15 cellular contexts compared by ENCODE assay signal in genomic region chr12:109467978-109468676, GRCh38. TPM values are rescaled to one million over a fixed set of nuclear protein-coding genes. Genes with fewer than 3 reads are reported as not detected.
DNase-seq lines count a peak whose midpoint lies in the region; FAIRE-seq and TF ChIP-seq lines count a peak whose summit lies in the region.
"Had no signal": no experiment of that assay in that cellular context is flagged by ENCODE, and none has a peak within 500 bp of the region (broad histone marks: within the 10 kb centered on the region; RNA-seq: fewer than 3 reads in every experiment).

No MANE protein-coding gene starts in this region.

- H3K36me3 Mint-ChIP-seq in progenitor cell of endocrine pancreas (ENCODE audit: insufficient read depth), result peaks cover 5% of the 10 kb centered on the region

- in situ Hi-C loops in GM13976 (cut with MboI; ENCODE audit: low sequenced_read_pairs, unreplicated experiment), result no loop called here

- 67 to 74% methylated on average over 5 to 6 of the region's 8 CpGs for WGBS in esophagus squamous epithelium, 2 donors
- WGBS in small intestine, 3 donors, result 63 to 85% (median 74%) methylated on average over 7 of the region's 8 CpGs

- H3K9me3 ChIP-seq in esophagus squamous epithelium (no peaks in the 10 kb centered on the region), small intestine (ENCODE audit: control insufficient read depth, low read depth) (no peaks in the 10 kb centered on the region)

- DNase-seq in AG08395 (ENCODE audit: low spot score), result peak; percentile 46
- peak; percentile 30 for DNase-seq in NB4 (ENCODE audit: low read depth)
- no peak for DNase-seq in esophagus squamous epithelium (lab: John Stamatoyannopoulos, UW)
- DNase-seq in posterior vena cava (ENCODE audit: low spot score), result peak; percentile 60
- DNase-seq in small intestine, result no peak
- DNase-seq in GM13976 (ENCODE audit: low spot score), result no peak
- no peak for DNase-seq in progenitor cell of endocrine pancreas (ENCODE audit: low spot score, unreplicated experiment)
- no peak for DNase-seq in epidermal melanocyte (ENCODE audit: insufficient read length, low spot score)
- DNase-seq: activated CD4-positive, alpha-beta T cell treated with anti-CD3 and anti-CD28 coated beads for 4 hours; KG1; naive thymus-derived CD8-positive, alpha-beta T cell; NCI-H2081 treated with DMSO at 0.1 percent for 48 hours had no signal

- H3K4me1 Mint-ChIP-seq in progenitor cell of endocrine pancreas (ENCODE audit: low read depth), result peaks cover 1% of the 10 kb centered on the region

- H3K27ac ChIP-seq in esophagus squamous epithelium, result peak overlapping the region; percentile 12 to 98 (median 46)
- H3K27ac ChIP-seq in small intestine (ENCODE audit: low read depth in 1 of 2, low read length in 1 of 2), result peak overlapping the region in 1 of 2 donors; percentile 59

- H3K36me3 ChIP-seq in esophagus squamous epithelium, result peaks cover 12 to 74% (median 13%) of the 10 kb centered on the region in 3 donors
- H3K36me3 ChIP-seq in small intestine (ENCODE audit: control insufficient read depth in 2 of 2, insufficient read depth in 2 of 2, low read length in 2 of 2), result peaks cover 4 to 5% of the 10 kb centered on the region in 2 donors

- H3K4me1 ChIP-seq in esophagus squamous epithelium (peaks cover 17 to 94% (median 65%) of the 10 kb centered on the region in 3 donors), small intestine (ENCODE audit: control insufficient read depth in 2 of 2, insufficient read depth in 1 of 2, low read depth in 1 of 2, low read length in 1 of 2) (peaks cover 0 to 4% of the 10 kb centered on the region in 2 donors)

- H3K4me3 ChIP-seq in NB4 (ENCODE audit: low read depth, low read length), result no peak overlapping the region
- no peak overlapping the region for H3K4me3 ChIP-seq in esophagus squamous epithelium
- no peak overlapping the region for H3K4me3 ChIP-seq in small intestine (ENCODE audit: low read depth in 1 of 2, low read length in 2 of 2)

- no peak overlapping the region for H3K4me3 Mint-ChIP-seq in progenitor cell of endocrine pancreas (ENCODE audit: low read depth)
- H3K4me3 Mint-ChIP-seq: B cell; naive thymus-derived CD8-positive, alpha-beta T cell had no signal

- TF ChIP-seq CTCF in NB4 (IDR thresholded peaks at IDR 0.05; ENCODE audit: low read depth, low read length), result no peak
- no peak for TF ChIP-seq CTCF in esophagus squamous epithelium (IDR thresholded peaks at IDR 0.05)
- no peak for TF ChIP-seq CTCF in GM13976 (IDR thresholded peaks at IDR 0.05; ENCODE audit: borderline replicate concordance, control extremely low read depth, extremely low read depth, insufficient read depth, missing control alignments)
- TF ChIP-seq CTCF in progenitor cell of endocrine pancreas (IDR thresholded peaks at IDR 0.05; ENCODE audit: unreplicated experiment), result no peak

- intact Hi-C loops in esophagus squamous epithelium (cut with DNase I), result no loop called here
- intact Hi-C loops in posterior vena cava (cut with DNase I), result loop anchor here in 1 of 2 donors (5.0 kb wide), 1 partner anchor 36 kb away; no protein-coding TSS in a partner anchor

- H3K27me3 Mint-ChIP-seq in progenitor cell of endocrine pancreas, result no peaks in the 10 kb centered on the region
- H3K27me3 Mint-ChIP-seq: B cell; naive thymus-derived CD8-positive, alpha-beta T cell had no signal

- no peaks in the 10 kb centered on the region for H3K9me3 Mint-ChIP-seq in progenitor cell of endocrine pancreas (ENCODE audit: low read depth)
- H3K9me3 Mint-ChIP-seq: activated T-helper 2 cell treated with anti-CD3 and anti-CD28 coated beads, Interferon-gamma antibody, Interleukin-2, Interleukin-4, amounts not matched to agents 10 μg/mL and 5 μg/mL and 100 μg/mL, durations not matched to agents 14 hours and 24 hours and 36 hours; naive thymus-derived CD8-positive, alpha-beta T cell had no signal

- H3K27me3 ChIP-seq in esophagus squamous epithelium (no peaks in the 10 kb centered on the region), small intestine (ENCODE audit: control insufficient read depth in 2 of 2, insufficient read depth in 2 of 2, low read length in 2 of 2) (no peaks in the 10 kb centered on the region)

- no peak overlapping the region for H3K27ac Mint-ChIP-seq in progenitor cell of endocrine pancreas
- H3K27ac Mint-ChIP-seq: activated T-helper 2 cell treated with anti-CD3 and anti-CD28 coated beads, Interferon-gamma antibody, Interleukin-2, Interleukin-4, amounts not matched to agents 10 μg/mL and 5 μg/mL and 100 μg/mL, durations not matched to agents 14 hours and 24 hours and 36 hours; B cell had no signal

- TF ChIP-seq POLR2A in NB4 (IDR thresholded peaks at IDR 0.05; ENCODE audit: extremely low read depth, insufficient read length) (no peak), esophagus squamous epithelium (IDR thresholded peaks at IDR 0.05) (no peak)

- no peak for FAIRE-seq in small intestine (lab: Jason Lieb, UNC)
- FAIRE-seq: GM18507 had no signal

RNA-seq across cellular contexts. Expression of gene KCTD10, which starts 9.0 kb away (rescaled TPM):
- total RNA-seq in esophagus squamous epithelium (10 to 100 TPM; 31.5 to 62.8 (median 46.5) TPM), posterior vena cava (100 to 1,000 TPM; 136 to 138 TPM), progenitor cell of endocrine pancreas (47.7 and 51.1 TPM in 2 replicates)
- 10 to 100 TPM; 14.3 to 28.4 (median 17.0) TPM for polyA plus RNA-seq in small intestine

RNA-seq across cellular contexts. Expression of gene UBE3B, which starts 9.3 kb away (rescaled TPM):
- total RNA-seq in esophagus squamous epithelium (10 to 100 TPM; 31.7 to 48.7 (median 37.6) TPM), posterior vena cava (10 to 100 TPM; 29.5 to 34.9 TPM), progenitor cell of endocrine pancreas (41.8 and 46.9 TPM in 2 replicates)
- 10 to 100 TPM; 13.0 to 13.5 (median 13.2) TPM for polyA plus RNA-seq in small intestine

Comparison
In these comparisons a context has a peak if more than half of its experiments do, and no peak if none do; other contexts are left out.
1. DNase-seq: peak in AG08395 (single experiment), NB4 (single experiment) and posterior vena cava (single experiment); none in esophagus squamous epithelium (single experiment), small intestine (single experiment), GM13976 (single experiment), progenitor cell of endocrine pancreas (single experiment) and epidermal melanocyte (single experiment).